In genomic region chr5:57834829-57835554, GRCh38 we compare ENCODE assay signal across 12 cellular contexts.
A peak's percentile ranks its signal among the peaks of the same experiment; 100 is the strongest.
DNase-seq lines count a peak whose midpoint lies in the region; ATAC-seq, FAIRE-seq and TF ChIP-seq lines count a peak whose summit lies in the region.
"Had no signal": no experiment of that assay in that cellular context is flagged by ENCODE, and none has a peak within 500 bp of the region (broad histone marks: within the 10 kb centered on the region; RNA-seq: fewer than 3 reads in every experiment).

No MANE protein-coding gene starts in this region.

- H3K4me1 Mint-ChIP-seq in Calu3 (ENCODE audit: low read depth, unreplicated experiment), result peaks cover 45% of the 10 kb centered on the region

- 80% methylated on average over 6 of the region's 6 CpGs for WGBS in HepG2 (ENCODE audit: low lambda C conversion rate)

- TF ChIP-seq EP300 in HepG2 (IDR thresholded peaks at IDR 0.05; ENCODE audit: low read depth in 2 of 2, low read length in 2 of 2) (no peak), HepG2 (CRISPR knock-in tag; IDR thresholded peaks at IDR 0.05; ENCODE audit: borderline replicate concordance) (no peak)

- H3K4me2 ChIP-seq in HepG2 (ENCODE audit: low read depth, low read length), result no peak overlapping the region

- in situ Hi-C loops in HepG2 (cut with HindIII; ENCODE audit: extremely low pct_ligation_motif_present, low pct_unique_long_range_greater_than_20kb), result no loop called here

- no peak overlapping the region for H3K9ac ChIP-seq in HepG2 (ENCODE audit: insufficient read depth, low read depth, low read length)

- POLR2A ChIA-PET in HepG2 (lab: Yijun Ruan, JAX), result no interaction called here

- intact Hi-C loops in Calu3 (cut with micrococcal nuclease; ENCODE audit: unreplicated experiment), result loop anchor here (5.0 kb wide), 1 partner anchor 143 kb away; no protein-coding TSS in a partner anchor
- intact Hi-C loops in HepG2 (cut with micrococcal nuclease; ENCODE audit: unreplicated experiment), result no loop called here

- DNase-seq in Calu3, result no peak
- DNase-seq in NCI-H146 (lab: John Stamatoyannopoulos, UW), result peak; percentile 57
- peak; percentile 90 for DNase-seq in bronchial epithelial cell (ENCODE audit: low read depth)
- DNase-seq in HepG2 (ENCODE audit: low spot score), result peak; percentile 37
- DNase-seq in stimulated activated CD4-positive, alpha-beta T cell treated with anti-CD3 and anti-CD28 coated beads, Interleukin-15, amount 100 ng/mL, for 24 hours, result no peak
- no peak for DNase-seq in caudate nucleus (lab: John Stamatoyannopoulos, UW)
- DNase-seq: NCI-H2107; stimulated activated CD4-positive, alpha-beta T cell treated with anti-CD3 and anti-CD28 coated beads, Interleukin-12 subunit alpha, Interleukin-12 subunit beta, amount 100 ng/mL, for 4 hours had no signal

- H3K36me3 ChIP-seq in bronchial epithelial cell (ENCODE audit: control insufficient read depth, insufficient read depth, low read length), result no peaks in the 10 kb centered on the region
- H3K36me3 ChIP-seq in HepG2 (replicated peaks in 1 of 2; ENCODE audit: control insufficient read depth in 1 of 2, insufficient read depth in 2 of 2, low read length in 2 of 2), result no peaks in the 10 kb centered on the region
- H3K36me3 ChIP-seq: thoracic aorta had no signal

- H3K4me3 ChIP-seq in bronchial epithelial cell (ENCODE audit: low read depth, low read length) (no peak overlapping the region), HepG2 (replicated peaks in 1 of 3; ENCODE audit: insufficient read depth in 1 of 3, low read depth in 2 of 3, low read length in 3 of 3) (no peak overlapping the region)
- H3K4me3 ChIP-seq: thoracic aorta had no signal

- peak overlapping the region; percentile 80 for H2AFZ ChIP-seq in HepG2 (ENCODE audit: low read length)

- peak overlapping the region; percentile 46 for H3K27ac Mint-ChIP-seq in Calu3 (ENCODE audit: unreplicated experiment)
- H3K27ac Mint-ChIP-seq: activated naive CD8-positive, alpha-beta T cell had no signal

- H3K27me3 ChIP-seq in bronchial epithelial cell (ENCODE audit: control insufficient read depth, insufficient read depth, low read length), result no peaks in the 10 kb centered on the region
- no peaks in the 10 kb centered on the region for H3K27me3 ChIP-seq in HepG2 (ENCODE audit: control insufficient read depth in 1 of 2, insufficient read depth in 2 of 2, low read length in 2 of 2)

- TF ChIP-seq CTCF in Calu3 (IDR thresholded peaks at IDR 0.05; ENCODE audit: unreplicated experiment), result no peak
- no peak for TF ChIP-seq CTCF in bronchial epithelial cell (IDR thresholded peaks at IDR 0.05; ENCODE audit: insufficient read depth, low read length, severe bottlenecking)
- no peak for TF ChIP-seq CTCF in HepG2 (CRISPR knock-in tag; IDR thresholded peaks at IDR 0.05)

- H4K20me1 ChIP-seq in HepG2 (ENCODE audit: insufficient read depth, low read length), result no peaks in the 10 kb centered on the region

- FAIRE-seq in bronchial epithelial cell (lab: Jason Lieb, UNC) (peak; percentile 72), HepG2 (lab: Jason Lieb, UNC) (no peak)

- peaks cover 10% of the 10 kb centered on the region; the same call in 1 of the 2 replicates for H3K4me1 ChIP-seq in HepG2 (ENCODE audit: insufficient read depth, low read length)

- no peak overlapping the region for H3K4me3 Mint-ChIP-seq in Calu3 (ENCODE audit: low read depth, unreplicated experiment)
- H3K4me3 Mint-ChIP-seq: activated naive CD8-positive, alpha-beta T cell had no signal

- peaks cover 9% of the 10 kb centered on the region; the same call in 1 of the 2 replicates for H3K9me3 ChIP-seq in HepG2 (ENCODE audit: low read length)
- H3K9me3 ChIP-seq: thoracic aorta had no signal

- no peaks in the 10 kb centered on the region for H3K36me3 Mint-ChIP-seq in Calu3 (ENCODE audit: insufficient read depth, unreplicated experiment)
- H3K36me3 Mint-ChIP-seq: activated naive CD8-positive, alpha-beta T cell had no signal

- H3K79me2 ChIP-seq in HepG2 (ENCODE audit: insufficient read depth, low read length), result no peaks in the 10 kb centered on the region

- ATAC-seq in HepG2 (peak; percentile 75), HG03520 (IDR thresholded peaks at IDR 0.05; ENCODE audit: unreplicated experiment) (no peak), HG02938 (IDR thresholded peaks at IDR 0.05; ENCODE audit: unreplicated experiment) (no peak)

- BruUV-seq in Calu3 (replicated peaks; lab: Mats Ljungman, UMichigan), result no TSS peak
- BruUV-seq in HepG2 (replicated peaks; lab: Mats Ljungman, UMichigan), result no TSS peak

- no peaks in the 10 kb centered on the region for H3K9me3 Mint-ChIP-seq in Calu3 (ENCODE audit: low read depth, unreplicated experiment)

- CTCF ChIA-PET in Calu3 (lab: Charles Lee), result no interaction called here
- CTCF ChIA-PET in HepG2 (lab: Yijun Ruan, JAX; ENCODE audit: low intra/inter-chr PET ratio, low total read pairs), result no interaction called here

- TF ChIP-seq POLR2A in HepG2 (IDR thresholded peaks at IDR 0.05; ENCODE audit: insufficient read depth in 1 of 2, low read depth in 2 of 2, low read length in 2 of 2), result no peak

- no peaks in the 10 kb centered on the region for H3K27me3 Mint-ChIP-seq in Calu3 (ENCODE audit: unreplicated experiment)

- no peak for TF ChIP-seq RAD21 in HepG2 (CRISPR knock-in tag; IDR thresholded peaks at IDR 0.05)

- peak overlapping the region; percentile 23 for H3K27ac ChIP-seq in HepG2 (ENCODE audit: extremely low read length, insufficient read depth, low read length)
- H3K27ac ChIP-seq in caudate nucleus (ENCODE audit: low read depth, low read length), result no peak overlapping the region
- H3K27ac ChIP-seq: thoracic aorta had no signal

TF ChIP-seq in HepG2, 621 proteins besides CTCF, POLR2A, EP300 and RAD21:
- TF ChIP-seq HMGA1 (CRISPR knock-in tag; conservative IDR thresholded peaks at IDR 0.05) (no peak), TP53 (CRISPR knock-in tag; conservative IDR thresholded peaks at IDR 0.05) (peak; percentile 99)

Comparison
In these comparisons a context has a peak if more than half of its experiments do, and no peak if none do; other contexts are left out.
1. DNase-seq: peak in NCI-H146 (single experiment), bronchial epithelial cell (single experiment) and HepG2 (single experiment); none in Calu3 (single experiment), stimulated activated CD4-positive, alpha-beta T cell treated with anti-CD3 and anti-CD28 coated beads, Interleukin-15, amount 100 ng/mL, for 24 hours (single experiment) and caudate nucleus (0 of 61).